ENCODE assay signal across 1 cellular context in the genomic region with DNA sequence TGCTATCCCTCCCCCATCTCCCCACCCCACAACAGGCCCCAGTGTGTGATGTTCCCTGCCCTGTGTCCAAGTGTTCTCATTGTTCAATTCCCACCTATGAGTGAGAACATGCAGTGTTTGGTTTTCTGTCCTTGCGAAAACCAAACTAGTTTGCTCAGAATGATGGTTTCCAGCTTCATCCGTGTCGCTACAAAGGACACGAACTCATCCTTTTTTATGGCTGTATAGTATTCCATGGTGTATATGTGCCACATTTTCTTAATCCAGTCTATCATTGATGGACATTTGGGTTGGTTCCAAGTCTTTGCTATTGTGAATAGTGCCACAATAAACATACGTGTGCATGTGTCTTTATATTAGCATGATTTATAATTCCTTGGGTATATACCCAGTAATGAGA. TPM values are rescaled to one million over a fixed set of nuclear protein-coding genes. Genes with fewer than 3 reads are reported as not detected.
"Had no signal": no experiment of that assay in that cellular context is flagged by ENCODE, and none has a peak within 500 bp of the region (broad histone marks: within the 10 kb centered on the region; RNA-seq: fewer than 3 reads in every experiment).

No MANE protein-coding gene starts in this region.

RNA-seq across cellular contexts. Expression of a gene that starts 51.6 kb away (rescaled TPM):
- total RNA-seq: OCI-LY7 had no signal
